16 cellular contexts compared by ENCODE assay signal in the genomic region with DNA sequence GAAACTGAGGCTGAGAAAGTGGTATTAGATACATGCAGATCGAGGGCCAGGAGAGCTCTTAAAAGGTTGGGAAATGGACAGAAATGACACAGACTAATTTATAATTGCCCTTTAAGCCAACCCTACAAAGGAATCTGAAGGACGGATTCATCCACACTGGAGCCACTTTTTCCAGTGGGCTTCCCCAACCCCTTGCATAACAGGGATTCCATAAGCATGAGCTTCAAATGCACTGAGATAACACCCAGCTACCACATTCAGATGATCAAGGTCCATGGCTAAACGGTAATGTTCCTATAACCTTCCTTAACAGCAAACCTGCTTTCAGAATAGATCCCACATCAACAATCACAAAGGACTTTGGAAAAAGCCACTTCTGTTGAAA. TPM values are rescaled to one million over a fixed set of nuclear protein-coding genes. Genes with fewer than 3 reads are reported as not detected.
DNase-seq lines count a peak whose midpoint lies in the region; ATAC-seq and TF ChIP-seq lines count a peak whose summit lies in the region.
"Had no signal": no experiment of that assay in that cellular context is flagged by ENCODE, and none has a peak within 500 bp of the region (broad histone marks: within the 10 kb centered on the region; RNA-seq: fewer than 3 reads in every experiment).

No MANE protein-coding gene starts in this region.

- ATAC-seq in SK-N-SH treated with all-trans-retinoic acid at 6 μM for 48 hours (no peak), HG03571 (IDR thresholded peaks at IDR 0.05; ENCODE audit: unreplicated experiment) (no peak), GM18858 (IDR thresholded peaks at IDR 0.05; ENCODE audit: unreplicated experiment) (no peak)
- ATAC-seq: Panc1 had no signal

- DNase-seq in M059J (ENCODE audit: low read depth) (peak; percentile 32), iris pigment epithelial cell (ENCODE audit: low read depth) (peak; percentile 36), KG1 (lab: John Stamatoyannopoulos, UW) (no peak)
- no peak for DNase-seq in stimulated activated CD4-positive, alpha-beta T cell treated with anti-CD3 and anti-CD28 coated beads, Interleukin-4, amount 100 ng/mL, for 4 hours
- DNase-seq: CD8-positive, alpha-beta memory T cell; MM.1S; NCI-H1105; NCI-H1694 treated with DMSO at 0.1 percent for 48 hours; NCI-H446; NCI-H748 treated with DMSO at 0.1 percent for 48 hours; SHP77; SW 1271 had no signal

TF ChIP-seq in SK-N-SH treated with all-trans-retinoic acid at 6 μM for 48 hours, 23 proteins besides CTCF, POLR2A, EP300 and RAD21:
- peak; percentile 28; the same call in 1 of the 2 replicates for TF ChIP-seq ISL1 (CRISPR knock-in tag; IDR thresholded peaks at IDR 0.05)
- no peak for TF ChIP-seq BACH2 (CRISPR knock-in tag; IDR thresholded peaks at IDR 0.05; ENCODE audit: borderline replicate concordance)

RNA-seq across cellular contexts. Expression of gene PLAC1, which starts 34.2 kb away (rescaled TPM):
- total RNA-seq in M059J (2014; rRNA removed; shearing (Covaris generic)) = 0.37 TPM in 1 of 2 replicates, not detected in the other
- total RNA-seq: CD8-positive, alpha-beta memory T cell had no signal

Comparison
In these comparisons a context has a peak if more than half of its experiments do, and no peak if none do; other contexts are left out.
1. DNase-seq: peak in M059J (single experiment) and iris pigment epithelial cell (single experiment); none in KG1 (single experiment) and stimulated activated CD4-positive, alpha-beta T cell treated with anti-CD3 and anti-CD28 coated beads, Interleukin-4, amount 100 ng/mL, for 4 hours (0 of 2).